9 cellular contexts compared by ENCODE assay signal in the genomic region with DNA sequence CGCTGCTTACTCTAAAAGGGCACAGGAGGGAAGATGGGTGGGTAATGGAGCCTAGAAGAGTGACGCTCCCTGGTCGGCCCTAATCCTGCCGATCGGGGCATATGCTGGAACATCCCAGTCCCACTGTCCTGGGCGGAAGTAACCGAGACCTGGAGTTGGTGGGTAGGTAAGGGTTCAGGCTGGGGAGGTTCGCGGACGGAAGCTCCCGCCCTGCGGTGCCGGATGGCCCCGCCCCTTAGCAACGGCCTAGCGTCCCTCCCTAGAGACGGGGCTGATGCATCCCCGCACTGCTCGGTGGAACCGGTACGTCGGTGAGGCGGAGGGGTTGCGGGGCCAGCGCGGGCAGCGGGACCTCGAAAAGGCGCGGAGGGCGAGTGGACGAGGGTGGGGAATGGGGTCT. TPM values are rescaled to one million over a fixed set of nuclear protein-coding genes. Genes with fewer than 3 reads are reported as not detected.
A peak's percentile ranks its signal among the peaks of the same experiment; 100 is the strongest.
DNase-seq lines count a peak whose midpoint lies in the region; ATAC-seq and TF ChIP-seq lines count a peak whose summit lies in the region.
"Had no signal": no experiment of that assay in that cellular context is flagged by ENCODE, and none has a peak within 500 bp of the region (broad histone marks: within the 10 kb centered on the region; RNA-seq: fewer than 3 reads in every experiment).

No MANE protein-coding gene starts in this region.

- peak overlapping the region; percentile 78 for H3K4me2 ChIP-seq in GM23338
- H3K4me2 ChIP-seq: PC-9 had no signal

- ATAC-seq in GM23338 (peak; percentile 97), HG02763 (IDR thresholded peaks at IDR 0.05; ENCODE audit: unreplicated experiment) (no peak)
- ATAC-seq in central memory CD8-positive, alpha-beta T cell (replicated peaks; ENCODE audit: extremely low read depth, poor library complexity, severe bottlenecking) = peak; percentile 98

- H3K36me3 Mint-ChIP-seq in GM23338 (ENCODE audit: low read depth) = no peaks in the 10 kb centered on the region
- no peaks in the 10 kb centered on the region for H3K36me3 Mint-ChIP-seq in central memory CD8-positive, alpha-beta T cell (ENCODE audit: insufficient read depth)

- H3K79me2 ChIP-seq in GM23338 (replicated peaks; ENCODE audit: insufficient read depth) = no peaks in the 10 kb centered on the region

- H3K27ac ChIP-seq in GM23338 (ENCODE audit: low read depth) = no peak overlapping the region
- H3K27ac ChIP-seq: PC-9 had no signal

- peaks cover 15% of the 10 kb centered on the region for H3K4me1 Mint-ChIP-seq in GM23338
- H3K4me1 Mint-ChIP-seq in central memory CD8-positive, alpha-beta T cell = peaks cover 10% of the 10 kb centered on the region

- peak overlapping the region; percentile 75 for H3K4me3 Mint-ChIP-seq in GM23338
- peak overlapping the region; percentile 55 for H3K4me3 Mint-ChIP-seq in central memory CD8-positive, alpha-beta T cell

- peak; percentile 94 for DNase-seq in GM23338 (ENCODE audit: low spot score)
- DNase-seq in activated CD4-positive, CD25-positive, alpha-beta regulatory T cell treated with anti-CD3 and anti-CD28 coated beads, Interleukin-2, amount 50 U/mL, for 16 hours (ENCODE audit: low read depth, low spot score) = peak; percentile 22
- DNase-seq in central memory CD8-positive, alpha-beta T cell (ENCODE audit: low spot score in 2 of 2) = peak; percentile 48 to 51
- peak; percentile 93 for DNase-seq in left kidney (ENCODE audit: low read depth, low spot score)
- peak; percentile 37 to 53 (median 38) for DNase-seq in stimulated activated CD4-positive, alpha-beta T cell treated with anti-CD3 and anti-CD28 coated beads, TNF-alpha, amount 100 ng/mL, for 48 hours (ENCODE audit: low read depth in 3 of 3)
- no peak for DNase-seq in KG1 (lab: John Stamatoyannopoulos, UW)
- no peak for DNase-seq in COLO829 (ENCODE audit: low spot score)

- H3F3A ChIP-seq in GM23338 (replicated peaks; ENCODE audit: low read depth) = 0 out of 2 replicates have a peak, but pooled peaks cover 4% of the 10 kb centered on the region

- peak overlapping the region; percentile 92 for H2AFZ ChIP-seq in GM23338
- H2AFZ ChIP-seq: PC-9 had no signal

- peaks cover 5% of the 10 kb centered on the region; the same call in 1 of the 2 replicates for H3K4me1 ChIP-seq in GM23338 (ENCODE audit: insufficient read depth)

- H3K36me3 ChIP-seq in GM23338 (ENCODE audit: insufficient read depth) = no peaks in the 10 kb centered on the region

- no peaks in the 10 kb centered on the region for H3K9me2 ChIP-seq in GM23338 (ENCODE audit: insufficient read depth)

- H3K4me3 ChIP-seq in GM23338 = peak overlapping the region; percentile 56
- H3K4me3 ChIP-seq: PC-9 had no signal

- no peak for TF ChIP-seq CTCF in GM23338 (conservative IDR thresholded peaks at IDR 0.05; ENCODE audit: low read depth in 2 of 2)

- H3K9me3 Mint-ChIP-seq in GM23338 = no peaks in the 10 kb centered on the region
- no peaks in the 10 kb centered on the region for H3K9me3 Mint-ChIP-seq in central memory CD8-positive, alpha-beta T cell

- no peak overlapping the region for H3K27ac Mint-ChIP-seq in GM23338
- no peak overlapping the region for H3K27ac Mint-ChIP-seq in central memory CD8-positive, alpha-beta T cell (ENCODE audit: low read depth)

- H3K27me3 Mint-ChIP-seq in GM23338 (ENCODE audit: insufficient read depth, low read depth, poor library complexity) = peaks cover 7% of the 10 kb centered on the region
- H3K27me3 Mint-ChIP-seq in central memory CD8-positive, alpha-beta T cell = no peaks in the 10 kb centered on the region

- no peaks in the 10 kb centered on the region for H4K20me1 ChIP-seq in GM23338 (replicated peaks; ENCODE audit: insufficient read depth)

- peaks cover 7% of the 10 kb centered on the region; the same call in 1 of the 2 replicates for H3K27me3 ChIP-seq in GM23338 (ENCODE audit: insufficient read depth)

TF ChIP-seq in GM23338, 12 proteins besides CTCF, POLR2A, EP300 and RAD21:
- TF ChIP-seq POLR2AphosphoS5 (IDR thresholded peaks at IDR 0.05; ENCODE audit: low read depth) = peak; percentile 80
- TF ChIP-seq ETS1 (IDR thresholded peaks at IDR 0.05) = peak; percentile 49
- TF ChIP-seq ZNF331 (CRISPR knock-in tag; IDR thresholded peaks at IDR 0.05; ENCODE audit: low read depth) = no peak

RNA-seq across cellular contexts. Expression of gene DNAH1, which starts 1.5 kb away (rescaled TPM):
- total RNA-seq in GM23338 (2014; rRNA removed; shearing (Covaris generic)) = 0.35 and 1.8 TPM in 2 replicates
- 0.17 and 0.81 TPM in 2 replicates for polyA plus RNA-seq in GM23338 (2016; fragmentation: Nextera tagmentation; extraction: Ambion mirVana)

RNA-seq across cellular contexts. Expression of gene GLYCTK, which starts 30.0 kb away (rescaled TPM):
- total RNA-seq in GM23338 (2014; rRNA removed; shearing (Covaris generic)) = 7.5 and 8.3 TPM in 2 replicates
- 3.0 and 3.8 TPM in 2 replicates for polyA plus RNA-seq in GM23338 (2016; fragmentation: Nextera tagmentation; extraction: Ambion mirVana)

RNA-seq across cellular contexts. Expression of gene WDR82, which starts 39.2 kb away (rescaled TPM):
- 69.8 and 71.8 TPM in 2 replicates for total RNA-seq in GM23338 (2014; rRNA removed; shearing (Covaris generic))
- polyA plus RNA-seq in GM23338 (2016; fragmentation: Nextera tagmentation; extraction: Ambion mirVana) = 25.2 and 31.2 TPM in 2 replicates

Comparison
In these comparisons a context has a peak if more than half of its experiments do, and no peak if none do; other contexts are left out.
1. DNase-seq: peak in GM23338 (single experiment), activated CD4-positive, CD25-positive, alpha-beta regulatory T cell treated with anti-CD3 and anti-CD28 coated beads, Interleukin-2, amount 50 U/mL, for 16 hours (single experiment), central memory CD8-positive, alpha-beta T cell (2 of 2), left kidney (single experiment) and stimulated activated CD4-positive, alpha-beta T cell treated with anti-CD3 and anti-CD28 coated beads, TNF-alpha, amount 100 ng/mL, for 48 hours (3 of 3); none in KG1 (single experiment) and COLO829 (single experiment).